In the genomic region with DNA sequence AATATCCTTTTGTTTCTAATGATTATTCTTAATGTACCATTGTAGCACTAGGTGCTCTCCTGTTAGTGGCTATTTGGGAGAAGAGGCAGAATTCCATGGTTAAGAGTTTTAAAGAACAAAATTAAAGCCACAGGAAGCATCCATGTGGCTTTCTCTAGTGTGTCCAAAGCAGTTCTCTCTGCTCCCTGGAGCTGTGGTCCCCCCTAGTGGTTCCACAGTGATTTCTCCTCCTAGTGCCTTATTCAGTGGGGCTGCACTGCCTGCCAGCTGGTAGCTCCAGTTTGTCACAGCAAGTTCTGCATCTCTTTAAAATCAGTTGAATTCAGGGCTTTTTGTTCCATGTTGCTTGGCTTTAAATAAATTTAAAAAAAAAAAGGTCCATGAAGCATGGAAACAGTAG, we compare ENCODE assay signal across 9 cellular contexts. TPM values are rescaled to one million over a fixed set of nuclear protein-coding genes. Genes with fewer than 3 reads are reported as not detected.
DNase-seq lines count a peak whose midpoint lies in the region; ATAC-seq, FAIRE-seq and TF ChIP-seq lines count a peak whose summit lies in the region.
"Had no signal": no experiment of that assay in that cellular context is flagged by ENCODE, and none has a peak within 500 bp of the region (broad histone marks: within the 10 kb centered on the region; RNA-seq: fewer than 3 reads in every experiment).

No MANE protein-coding gene starts in this region.

- TF ChIP-seq POLR2A in HepG2 (IDR thresholded peaks at IDR 0.05; ENCODE audit: insufficient read depth in 1 of 2, low read depth in 2 of 2, low read length in 2 of 2): no peak

- TF ChIP-seq EP300 in HepG2 (IDR thresholded peaks at IDR 0.05; ENCODE audit: low read depth in 2 of 2, low read length in 2 of 2) (no peak), HepG2 (CRISPR knock-in tag; IDR thresholded peaks at IDR 0.05; ENCODE audit: borderline replicate concordance) (no peak)

- peak; percentile 97 for ATAC-seq in HepG2
- ATAC-seq in stimulated activated effector memory CD8-positive, alpha-beta T cell treated with anti-CD3 and anti-CD28 coated beads, Interleukin-12 subunit alpha, Interleukin-12 subunit beta, amount 100 ng/mL, for 72 hours: no peak

- no peak for TF ChIP-seq RAD21 in HepG2 (CRISPR knock-in tag; IDR thresholded peaks at IDR 0.05)

- H3K9ac ChIP-seq in HepG2 (ENCODE audit: insufficient read depth, low read depth, low read length): no peak overlapping the region

- H3K36me3 Mint-ChIP-seq in stimulated activated effector memory CD8-positive, alpha-beta T cell treated with anti-CD3 and anti-CD28 coated beads, Interleukin-12 subunit alpha, Interleukin-12 subunit beta, amount 100 ng/mL, for 72 hours: no peaks in the 10 kb centered on the region

- FAIRE-seq in GM18507 (lab: Jason Lieb, UNC) (peak; percentile 33), HepG2 (lab: Jason Lieb, UNC) (no peak)

- H2AFZ ChIP-seq in OCI-LY7 (ENCODE audit: low read length): no peak overlapping the region
- no peak overlapping the region for H2AFZ ChIP-seq in HepG2 (ENCODE audit: low read length)

- CTCF ChIA-PET in A673 (lab: Charles Lee): interaction anchor here (0.9 to 1.6 kb wide), 2 partner anchors 26 to 433 kb away, joined by 3 to 4 read pairs; no protein-coding TSS in a partner anchor
- CTCF ChIA-PET in OCI-LY7 (lab: Charles Lee; ENCODE audit: unreplicated experiment): interaction anchor here (0.5 kb wide), 1 partner anchor 26 kb away, joined by 4 read pairs; no protein-coding TSS in a partner anchor
- CTCF ChIA-PET in HepG2 (lab: Yijun Ruan, JAX; ENCODE audit: low intra/inter-chr PET ratio, low total read pairs): interaction anchor here (0.7 kb wide), 1 partner anchor 411 kb away, joined by 3 read pairs; no protein-coding TSS in a partner anchor

- H3K9me2 ChIP-seq in OCI-LY7 (ENCODE audit: insufficient read depth, low read length): no peaks in the 10 kb centered on the region

- H3K4me3 ChIP-seq in A673 (ENCODE audit: low read depth, low read length, poor library complexity, severe bottlenecking) (no peak overlapping the region), OCI-LY7 (ENCODE audit: low read depth, low read length, poor library complexity, severe bottlenecking) (no peak overlapping the region), HepG2 (replicated peaks in 1 of 3; ENCODE audit: insufficient read depth in 1 of 3, low read depth in 2 of 3, low read length in 3 of 3) (no peak overlapping the region)

- H3K4me3 Mint-ChIP-seq in stimulated activated effector memory CD8-positive, alpha-beta T cell treated with anti-CD3 and anti-CD28 coated beads, Interleukin-12 subunit alpha, Interleukin-12 subunit beta, amount 100 ng/mL, for 72 hours: no peak overlapping the region
- H3K4me3 Mint-ChIP-seq: dendritic cell treated with granulocyte-macrophage colony-stimulating factor and Interleukin-4, amounts not matched to agents 40 ng/mL and 50 ng/mL, for 4 days had no signal

- H4K20me1 ChIP-seq in OCI-LY7 (ENCODE audit: insufficient read depth, low read length) (no peaks in the 10 kb centered on the region), HepG2 (ENCODE audit: insufficient read depth, low read length) (no peaks in the 10 kb centered on the region)

- intact Hi-C loops in A673 (cut with micrococcal nuclease; ENCODE audit: unreplicated experiment): loop anchor here (5.0 kb wide), 1 partner anchor 412 kb away; no protein-coding TSS in a partner anchor
- intact Hi-C loops in OCI-LY7 (cut with micrococcal nuclease; ENCODE audit: unreplicated experiment): no loop called here
- intact Hi-C loops in HepG2 (cut with micrococcal nuclease; ENCODE audit: unreplicated experiment): no loop called here

- in situ Hi-C loops in HepG2 (cut with HindIII; ENCODE audit: extremely low pct_ligation_motif_present, low pct_unique_long_range_greater_than_20kb): no loop called here

- no peak overlapping the region for H3K27ac Mint-ChIP-seq in stimulated activated effector memory CD8-positive, alpha-beta T cell treated with anti-CD3 and anti-CD28 coated beads, Interleukin-12 subunit alpha, Interleukin-12 subunit beta, amount 100 ng/mL, for 72 hours

- peak; percentile 67 for DNase-seq in A673 (ENCODE audit: low spot score)
- no peak for DNase-seq in GM18507 (ENCODE audit: extremely low spot score, insufficient read length, low read depth)
- DNase-seq in OCI-LY7 (ENCODE audit: low spot score): peak; percentile 27
- DNase-seq in dermis blood vessel endothelial cell: peak; percentile 73
- DNase-seq in HepG2 (ENCODE audit: low spot score): peak; percentile 30
- DNase-seq in stimulated activated effector memory CD8-positive, alpha-beta T cell treated with anti-CD3 and anti-CD28 coated beads, Interleukin-12 subunit alpha, Interleukin-12 subunit beta, amount 100 ng/mL, for 72 hours (ENCODE audit: low spot score in 2 of 2): no peak
- no peak for DNase-seq in activated CD4-positive, alpha-beta T cell treated with anti-CD3 and anti-CD28 coated beads, Interleukin-2, amount 50 U/mL, for 4 hours
- DNase-seq in NCI-H2107 (lab: John Stamatoyannopoulos, UW): no peak

- H3K9me3 ChIP-seq in A673 (ENCODE audit: low read depth, low read length, poor library complexity, severe bottlenecking) (no peaks in the 10 kb centered on the region), OCI-LY7 (ENCODE audit: low read length) (no peaks in the 10 kb centered on the region), HepG2 (ENCODE audit: low read length) (no peaks in the 10 kb centered on the region)

- H3K4me2 ChIP-seq in OCI-LY7 (ENCODE audit: low read length) (no peak overlapping the region), HepG2 (ENCODE audit: low read depth, low read length) (no peak overlapping the region)

- POLR2A ChIA-PET in A673 (lab: Charles Lee; ENCODE audit: low non-redundant PET): no interaction called here
- POLR2A ChIA-PET in OCI-LY7 (lab: Charles Lee): interaction anchor here (0.6 to 0.7 kb wide), 2 partner anchors 680 to 683 kb away, joined by 3 read pairs; no protein-coding TSS in a partner anchor
- POLR2A ChIA-PET in HepG2 (lab: Yijun Ruan, JAX): no interaction called here

- no peaks in the 10 kb centered on the region for H3K9me3 Mint-ChIP-seq in stimulated activated effector memory CD8-positive, alpha-beta T cell treated with anti-CD3 and anti-CD28 coated beads, Interleukin-12 subunit alpha, Interleukin-12 subunit beta, amount 100 ng/mL, for 72 hours
- H3K9me3 Mint-ChIP-seq: dendritic cell treated with granulocyte-macrophage colony-stimulating factor and Interleukin-4, amounts not matched to agents 40 ng/mL and 50 ng/mL, for 4 days had no signal

- BruUV-seq in A673 (replicated peaks; lab: Mats Ljungman, UMichigan) (no TSS peak), OCI-LY7 (replicated peaks; lab: Mats Ljungman, UMichigan) (no TSS peak), HepG2 (replicated peaks; lab: Mats Ljungman, UMichigan) (no TSS peak)

- TF ChIP-seq CTCF in A673 (conservative IDR thresholded peaks at IDR 0.05; ENCODE audit: low read depth, low read length): peak; percentile 68
- TF ChIP-seq CTCF in OCI-LY7 (conservative IDR thresholded peaks at IDR 0.05; ENCODE audit: low read length): peak; percentile 73
- peak; percentile 64 for TF ChIP-seq CTCF in HepG2 (CRISPR knock-in tag; IDR thresholded peaks at IDR 0.05)

- H3K27ac ChIP-seq in A673 (ENCODE audit: low read depth, low read length, poor library complexity, severe bottlenecking) (no peak overlapping the region), OCI-LY7 (ENCODE audit: low read depth, low read length, poor library complexity, severe bottlenecking) (no peak overlapping the region), HepG2 (ENCODE audit: extremely low read length, insufficient read depth, low read length) (no peak overlapping the region)

- H3K27me3 ChIP-seq in A673 (replicated peaks; ENCODE audit: insufficient read depth, low read depth, low read length, poor library complexity) (peaks cover 12% of the 10 kb centered on the region), HepG2 (ENCODE audit: control insufficient read depth in 1 of 2, insufficient read depth in 2 of 2, low read length in 2 of 2) (no peaks in the 10 kb centered on the region)

- H3K36me3 ChIP-seq in A673 (ENCODE audit: insufficient read depth, low read length, poor library complexity, severe bottlenecking) (no peaks in the 10 kb centered on the region), OCI-LY7 (ENCODE audit: insufficient read depth, low read length) (no peaks in the 10 kb centered on the region), HepG2 (replicated peaks in 1 of 2; ENCODE audit: control insufficient read depth in 1 of 2, insufficient read depth in 2 of 2, low read length in 2 of 2) (no peaks in the 10 kb centered on the region)

- H3K4me1 ChIP-seq in A673 (ENCODE audit: insufficient read depth, low read length, poor library complexity, severe bottlenecking): no peaks in the 10 kb centered on the region
- no peaks in the 10 kb centered on the region for H3K4me1 ChIP-seq in OCI-LY7 (ENCODE audit: insufficient read depth, low read length, poor library complexity, severe bottlenecking)
- no peaks in the 10 kb centered on the region for H3K4me1 ChIP-seq in HepG2 (ENCODE audit: insufficient read depth, low read length)

- H3K79me2 ChIP-seq in OCI-LY7 (ENCODE audit: insufficient read depth, low read depth, low read length) (no peaks in the 10 kb centered on the region), HepG2 (ENCODE audit: insufficient read depth, low read length) (no peaks in the 10 kb centered on the region)

- H3K4me1 Mint-ChIP-seq in stimulated activated effector memory CD8-positive, alpha-beta T cell treated with anti-CD3 and anti-CD28 coated beads, Interleukin-12 subunit alpha, Interleukin-12 subunit beta, amount 100 ng/mL, for 72 hours: no peaks in the 10 kb centered on the region

RNA-seq across cellular contexts. Expression of gene FAM98B, which starts 39.6 kb away (rescaled TPM):
- total RNA-seq in A673 (2021): 45.0 and 50.9 TPM in 2 replicates
- 8.5 and 17.0 TPM in 2 replicates for total RNA-seq in OCI-LY7 (2014; rRNA removed; shearing (Covaris generic))
- 29.1 and 39.1 TPM in 2 replicates for total RNA-seq in OCI-LY7 (2022)
- 7.0 and 8.8 TPM in 2 replicates for total RNA-seq in dermis blood vessel endothelial cell
- 4.7 and 8.1 TPM in 2 replicates for total RNA-seq in HepG2 (2016; rRNA removed; fragmentation: Illumina TruSeq; extraction: Trizol)
- 1.3 and 1.7 TPM in 2 replicates for total RNA-seq in HepG2 (2016; cell fraction: cytosol; rRNA removed; fragmentation: Illumina TruSeq; extraction: Trizol; ENCODE audit: low read depth)
- total RNA-seq in HepG2 (2016; cell fraction: insoluble cytoplasmic fraction; rRNA removed; fragmentation: Illumina TruSeq; extraction: Trizol): 4.8 and 8.3 TPM in 2 replicates
- total RNA-seq in HepG2 (2016; cell fraction: membrane; rRNA removed; fragmentation: Illumina TruSeq; extraction: Trizol): 4.0 and 4.4 TPM in 2 replicates
- total RNA-seq in HepG2 (2016; cell fraction: nucleus; rRNA removed; fragmentation: Illumina TruSeq; extraction: Trizol): 15.8 and 17.0 TPM in 2 replicates
- polyA plus RNA-seq in HepG2 (2011; rRNA removed): 3.7 and 4.0 TPM in 2 replicates
- 1.1 and 1.7 TPM in 2 replicates for polyA plus RNA-seq in HepG2 (2011; cell fraction: cytosol; rRNA removed)
- polyA plus RNA-seq in HepG2 (2011; cell fraction: nucleus; rRNA removed): 0.76 and 1.2 TPM in 2 replicates
- 13.1 and 13.3 TPM in 2 replicates for polyA plus RNA-seq in HepG2 (2012)
- 1.3 and 2.0 TPM in 2 replicates for polyA plus RNA-seq in HepG2 (2016; cell fraction: cytosol; fragmentation: Illumina TruSeq; extraction: Trizol; ENCODE audit: low read depth)
- polyA plus RNA-seq in HepG2 (2016; cell fraction: insoluble cytoplasmic fraction; fragmentation: Illumina TruSeq; extraction: Trizol; ENCODE audit: low read depth): 40.1 and 49.0 TPM in 2 replicates
- polyA plus RNA-seq in HepG2 (2016; cell fraction: membrane; fragmentation: Illumina TruSeq; extraction: Trizol; ENCODE audit: low read depth): 3.2 and 3.9 TPM in 2 replicates
- 10.7 and 11.5 TPM in 2 replicates for polyA plus RNA-seq in HepG2 (2016; cell fraction: nucleus; fragmentation: Illumina TruSeq; extraction: Trizol; ENCODE audit: insufficient read depth, low read depth)
- polyA minus RNA-seq in HepG2 (2011; rRNA and poly(A)+ RNA removed; ENCODE audit: low replicate concordance): 0.96 and 3.4 TPM in 2 replicates
- polyA minus RNA-seq in HepG2 (2011; cell fraction: cytosol; rRNA and poly(A)+ RNA removed): 1.9 TPM in 2 replicates
- polyA minus RNA-seq in HepG2 (2011; cell fraction: nucleus; rRNA and poly(A)+ RNA removed): 22.8 and 26.1 TPM in 2 replicates

Comparison
In these comparisons a context has a peak if more than half of its experiments do, and no peak if none do; other contexts are left out.
1. DNase-seq: peak in A673 (single experiment), OCI-LY7 (single experiment), dermis blood vessel endothelial cell (single experiment) and HepG2 (single experiment); none in GM18507 (single experiment), stimulated activated effector memory CD8-positive, alpha-beta T cell treated with anti-CD3 and anti-CD28 coated beads, Interleukin-12 subunit alpha, Interleukin-12 subunit beta, amount 100 ng/mL, for 72 hours (0 of 2), activated CD4-positive, alpha-beta T cell treated with anti-CD3 and anti-CD28 coated beads, Interleukin-2, amount 50 U/mL, for 4 hours (0 of 2) and NCI-H2107 (single experiment).
2. Peak in every context shown above with its lines, with median percentiles within 50 percentile points of each other: CTCF ChIP-seq.